ENCODE assay signal across 11 cellular contexts in genomic region chr19:6103217-6103644, GRCh38. TPM values are rescaled to one million over a fixed set of nuclear protein-coding genes. Genes with fewer than 3 reads are reported as not detected.
DNase-seq lines count a peak whose midpoint lies in the region; TF ChIP-seq lines count a peak whose summit lies in the region.
"Had no signal": no experiment of that assay in that cellular context is flagged by ENCODE, and none has a peak within 500 bp of the region (broad histone marks: within the 10 kb centered on the region; RNA-seq: fewer than 3 reads in every experiment).

No MANE protein-coding gene starts in this region.

- 4 to 7% (median 5%) methylated on average over 3 of the region's 3 CpGs for WGBS in ovary, 3 donors

- H3K9me3 ChIP-seq in SJSA1 (replicated peaks) (no peaks in the 10 kb centered on the region), ovary (no peaks in the 10 kb centered on the region)

- TF ChIP-seq POLR2A in ovary (IDR thresholded peaks at IDR 0.05) = no peak

- peak overlapping the region; percentile 69 for H3K27ac ChIP-seq in SJSA1
- H3K27ac ChIP-seq in ovary = no peak overlapping the region
- H3K27ac ChIP-seq: BLaER1 treated with 17β-estradiol and CSF1 and Interleukin-3, amounts not matched to agents 10 nM and 100 nM had no signal

- peak; percentile 89 for DNase-seq in AG08395 (ENCODE audit: low spot score)
- peak; percentile 58 to 72 for DNase-seq in SJSA1 (ENCODE audit: low read depth in 1 of 2, low spot score in 2 of 2)
- DNase-seq in fibroblast of peridontal ligament (ENCODE audit: extremely low read depth) = peak; percentile 97
- DNase-seq in ovary = peak; percentile 31 to 75 (median 70)
- no peak for DNase-seq in NCI-H1930 (lab: John Stamatoyannopoulos, UW)
- no peak for DNase-seq in NCI-H69 (lab: John Stamatoyannopoulos, UW)
- no peak for DNase-seq in foreskin melanocyte
- no peak for DNase-seq in GM20000 (ENCODE audit: low spot score)
- DNase-seq: activated naive CD8-positive, alpha-beta T cell treated with anti-CD3 and anti-CD28 coated beads, Interleukin-2, amount 10 ng/mL, durations not matched to agents 7 days and 5 days; NCI-H2171 had no signal

- TF ChIP-seq CTCF in ovary (IDR thresholded peaks at IDR 0.05) (no peak), GM20000 (IDR thresholded peaks at IDR 0.05; ENCODE audit: extremely low read depth, missing control alignments) (no peak)

- H3K27me3 ChIP-seq in SJSA1 (replicated peaks) = no peaks in the 10 kb centered on the region
- no peaks in the 10 kb centered on the region for H3K27me3 ChIP-seq in ovary

- H3K4me3 ChIP-seq in SJSA1 = no peak overlapping the region
- no peak overlapping the region for H3K4me3 ChIP-seq in ovary
- H3K4me3 ChIP-seq: BLaER1 treated with 17β-estradiol and CSF1 and Interleukin-3, amounts not matched to agents 10 nM and 100 nM had no signal

- no peaks in the 10 kb centered on the region for H3K36me3 ChIP-seq in SJSA1
- no peaks in the 10 kb centered on the region for H3K36me3 ChIP-seq in ovary
- H3K36me3 ChIP-seq: BLaER1 treated with 17β-estradiol and CSF1 and Interleukin-3, amounts not matched to agents 10 nM and 100 nM had no signal

- TF ChIP-seq EP300 in ovary (IDR thresholded peaks at IDR 0.05) = no peak

- H3K4me1 ChIP-seq in SJSA1 (replicated peaks) (peaks cover 16% of the 10 kb centered on the region), ovary (ENCODE audit: insufficient read depth) (peaks cover 11% of the 10 kb centered on the region)

- intact Hi-C loops in ovary (cut with DNase I) = no loop called here

RNA-seq across cellular contexts. Expression of gene RFX2, which starts 7.1 kb away (rescaled TPM):
- 9.7 and 13.1 TPM in 2 replicates for total RNA-seq in SJSA1 (2014; rRNA removed; shearing (Covaris generic))
- total RNA-seq in ovary = 10 to 100 TPM in 6 of 7 donors, 1 to 10 TPM in 1; 9.7 to 31.2 (median 14.1) TPM
- 10 to 100 TPM in 1 of 2 donors, 1 to 10 TPM in 1; 5.9 to 10.7 TPM for polyA plus RNA-seq in ovary

RNA-seq across cellular contexts. Expression of gene ACSBG2, which starts 32.2 kb away (rescaled TPM):
- not detected in 2 replicates for total RNA-seq in SJSA1 (2014; rRNA removed; shearing (Covaris generic))
- not detected for total RNA-seq in ovary
- polyA plus RNA-seq in ovary = under 1 TPM in 1 of 2 donors, not detected in 1; 0.37 TPM
- total RNA-seq: activated naive CD8-positive, alpha-beta T cell treated with anti-CD3 and anti-CD28 coated beads, Interleukin-2, amount 10 ng/mL, durations not matched to agents 7 days and 5 days had no signal

Comparison
In these comparisons a context has a peak if more than half of its experiments do, and no peak if none do; other contexts are left out.
1. DNase-seq: peak in AG08395 (single experiment), SJSA1 (2 of 2), fibroblast of peridontal ligament (single experiment) and ovary (5 of 5); none in NCI-H1930 (0 of 2), NCI-H69 (single experiment), foreskin melanocyte (single experiment) and GM20000 (single experiment).